In genomic region chr6:147361582-147361981, GRCh38 we compare ENCODE assay signal across 2 cellular contexts.
TF ChIP-seq lines count a peak whose summit lies in the region.

No MANE protein-coding gene starts in this region.

TF ChIP-seq in HepG2, 621 proteins besides CTCF, POLR2A, EP300 and RAD21 (continued from another document):
- TF ChIP-seq ZNF280D (CRISPR knock-in tag; IDR thresholded peaks at IDR 0.05), result no peak
- peak; percentile 91 to 95 for TF ChIP-seq MAFK (conservative IDR thresholded peaks at IDR 0.05 in 1 of 2, IDR thresholded peaks at IDR 0.05 in 1 of 2; ENCODE audit: low read length in 2 of 2)
- no peak for TF ChIP-seq BHLHE40 (IDR thresholded peaks at IDR 0.05; ENCODE audit: low read length)
- TF ChIP-seq MAFF (IDR thresholded peaks at IDR 0.05; ENCODE audit: low read depth, low read length), result peak; percentile 90

TF ChIP-seq in K562, 482 proteins besides CTCF, POLR2A, EP300 and RAD21 (continued from another document):
- TF ChIP-seq, protein P1, sequence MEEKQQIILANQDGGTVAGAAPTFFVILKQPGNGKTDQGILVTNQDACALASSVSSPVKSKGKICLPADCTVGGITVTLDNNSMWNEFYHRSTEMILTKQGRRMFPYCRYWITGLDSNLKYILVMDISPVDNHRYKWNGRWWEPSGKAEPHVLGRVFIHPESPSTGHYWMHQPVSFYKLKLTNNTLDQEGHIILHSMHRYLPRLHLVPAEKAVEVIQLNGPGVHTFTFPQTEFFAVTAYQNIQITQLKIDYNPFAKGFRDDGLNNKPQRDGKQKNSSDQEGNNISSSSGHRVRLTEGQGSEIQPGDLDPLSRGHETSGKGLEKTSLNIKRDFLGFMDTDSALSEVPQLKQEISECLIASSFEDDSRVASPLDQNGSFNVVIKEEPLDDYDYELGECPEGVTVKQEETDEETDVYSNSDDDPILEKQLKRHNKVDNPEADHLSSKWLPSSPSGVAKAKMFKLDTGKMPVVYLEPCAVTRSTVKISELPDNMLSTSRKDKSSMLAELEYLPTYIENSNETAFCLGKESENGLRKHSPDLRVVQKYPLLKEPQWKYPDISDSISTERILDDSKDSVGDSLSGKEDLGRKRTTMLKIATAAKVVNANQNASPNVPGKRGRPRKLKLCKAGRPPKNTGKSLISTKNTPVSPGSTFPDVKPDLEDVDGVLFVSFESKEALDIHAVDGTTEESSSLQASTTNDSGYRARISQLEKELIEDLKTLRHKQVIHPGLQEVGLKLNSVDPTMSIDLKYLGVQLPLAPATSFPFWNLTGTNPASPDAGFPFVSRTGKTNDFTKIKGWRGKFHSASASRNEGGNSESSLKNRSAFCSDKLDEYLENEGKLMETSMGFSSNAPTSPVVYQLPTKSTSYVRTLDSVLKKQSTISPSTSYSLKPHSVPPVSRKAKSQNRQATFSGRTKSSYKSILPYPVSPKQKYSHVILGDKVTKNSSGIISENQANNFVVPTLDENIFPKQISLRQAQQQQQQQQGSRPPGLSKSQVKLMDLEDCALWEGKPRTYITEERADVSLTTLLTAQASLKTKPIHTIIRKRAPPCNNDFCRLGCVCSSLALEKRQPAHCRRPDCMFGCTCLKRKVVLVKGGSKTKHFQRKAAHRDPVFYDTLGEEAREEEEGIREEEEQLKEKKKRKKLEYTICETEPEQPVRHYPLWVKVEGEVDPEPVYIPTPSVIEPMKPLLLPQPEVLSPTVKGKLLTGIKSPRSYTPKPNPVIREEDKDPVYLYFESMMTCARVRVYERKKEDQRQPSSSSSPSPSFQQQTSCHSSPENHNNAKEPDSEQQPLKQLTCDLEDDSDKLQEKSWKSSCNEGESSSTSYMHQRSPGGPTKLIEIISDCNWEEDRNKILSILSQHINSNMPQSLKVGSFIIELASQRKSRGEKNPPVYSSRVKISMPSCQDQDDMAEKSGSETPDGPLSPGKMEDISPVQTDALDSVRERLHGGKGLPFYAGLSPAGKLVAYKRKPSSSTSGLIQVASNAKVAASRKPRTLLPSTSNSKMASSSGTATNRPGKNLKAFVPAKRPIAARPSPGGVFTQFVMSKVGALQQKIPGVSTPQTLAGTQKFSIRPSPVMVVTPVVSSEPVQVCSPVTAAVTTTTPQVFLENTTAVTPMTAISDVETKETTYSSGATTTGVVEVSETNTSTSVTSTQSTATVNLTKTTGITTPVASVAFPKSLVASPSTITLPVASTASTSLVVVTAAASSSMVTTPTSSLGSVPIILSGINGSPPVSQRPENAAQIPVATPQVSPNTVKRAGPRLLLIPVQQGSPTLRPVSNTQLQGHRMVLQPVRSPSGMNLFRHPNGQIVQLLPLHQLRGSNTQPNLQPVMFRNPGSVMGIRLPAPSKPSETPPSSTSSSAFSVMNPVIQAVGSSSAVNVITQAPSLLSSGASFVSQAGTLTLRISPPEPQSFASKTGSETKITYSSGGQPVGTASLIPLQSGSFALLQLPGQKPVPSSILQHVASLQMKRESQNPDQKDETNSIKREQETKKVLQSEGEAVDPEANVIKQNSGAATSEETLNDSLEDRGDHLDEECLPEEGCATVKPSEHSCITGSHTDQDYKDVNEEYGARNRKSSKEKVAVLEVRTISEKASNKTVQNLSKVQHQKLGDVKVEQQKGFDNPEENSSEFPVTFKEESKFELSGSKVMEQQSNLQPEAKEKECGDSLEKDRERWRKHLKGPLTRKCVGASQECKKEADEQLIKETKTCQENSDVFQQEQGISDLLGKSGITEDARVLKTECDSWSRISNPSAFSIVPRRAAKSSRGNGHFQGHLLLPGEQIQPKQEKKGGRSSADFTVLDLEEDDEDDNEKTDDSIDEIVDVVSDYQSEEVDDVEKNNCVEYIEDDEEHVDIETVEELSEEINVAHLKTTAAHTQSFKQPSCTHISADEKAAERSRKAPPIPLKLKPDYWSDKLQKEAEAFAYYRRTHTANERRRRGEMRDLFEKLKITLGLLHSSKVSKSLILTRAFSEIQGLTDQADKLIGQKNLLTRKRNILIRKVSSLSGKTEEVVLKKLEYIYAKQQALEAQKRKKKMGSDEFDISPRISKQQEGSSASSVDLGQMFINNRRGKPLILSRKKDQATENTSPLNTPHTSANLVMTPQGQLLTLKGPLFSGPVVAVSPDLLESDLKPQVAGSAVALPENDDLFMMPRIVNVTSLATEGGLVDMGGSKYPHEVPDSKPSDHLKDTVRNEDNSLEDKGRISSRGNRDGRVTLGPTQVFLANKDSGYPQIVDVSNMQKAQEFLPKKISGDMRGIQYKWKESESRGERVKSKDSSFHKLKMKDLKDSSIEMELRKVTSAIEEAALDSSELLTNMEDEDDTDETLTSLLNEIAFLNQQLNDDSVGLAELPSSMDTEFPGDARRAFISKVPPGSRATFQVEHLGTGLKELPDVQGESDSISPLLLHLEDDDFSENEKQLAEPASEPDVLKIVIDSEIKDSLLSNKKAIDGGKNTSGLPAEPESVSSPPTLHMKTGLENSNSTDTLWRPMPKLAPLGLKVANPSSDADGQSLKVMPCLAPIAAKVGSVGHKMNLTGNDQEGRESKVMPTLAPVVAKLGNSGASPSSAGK (IDR thresholded peaks at IDR 0.05), result 0 out of 2 replicates have a peak, but pooled peaks have one; percentile 9
- TF ChIP-seq CREBBP (IDR thresholded peaks at IDR 0.05; ENCODE audit: low read depth, low read length) (no peak), SNIP1 (IDR thresholded peaks at IDR 0.05; ENCODE audit: low read depth) (no peak), ZBTB1 (CRISPR knock-in tag; IDR thresholded peaks at IDR 0.05; ENCODE audit: borderline replicate concordance, low read depth) (no peak), HDGF (IDR thresholded peaks at IDR 0.05) (no peak), HEY1 (CRISPR knock-in tag; IDR thresholded peaks at IDR 0.05; ENCODE audit: borderline replicate concordance) (no peak), MTA2 (IDR thresholded peaks at IDR 0.05; ENCODE audit: low read depth) (no peak), GATAD2A (IDR thresholded peaks at IDR 0.05) (no peak), ZNF57 (CRISPR knock-in tag; IDR thresholded peaks at IDR 0.05) (no peak), C11orf30 (IDR thresholded peaks at IDR 0.05; ENCODE audit: low read depth) (peak; percentile 65), FOXM1 (IDR thresholded peaks at IDR 0.05; ENCODE audit: low read depth) (no peak), FOXM1 (CRISPR knock-in tag; IDR thresholded peaks at IDR 0.05; ENCODE audit: low read depth) (no peak), PCBP1 (IDR thresholded peaks at IDR 0.05; ENCODE audit: low read depth, low read length, poor library complexity, severe bottlenecking) (no peak), MAFG (tag; conservative IDR thresholded peaks at IDR 0.05) (peak; percentile 39; the same call in 1 of the 2 replicates), MAFF (IDR thresholded peaks at IDR 0.05; ENCODE audit: low read length) (peak; percentile 71), ZBTB17 (CRISPR knock-in tag; IDR thresholded peaks at IDR 0.05) (no peak), BHLHE40 (IDR thresholded peaks at IDR 0.05; ENCODE audit: low read length) (no peak), RBM25 (IDR thresholded peaks at IDR 0.05; ENCODE audit: low read depth, low read length, severe bottlenecking) (no peak), ZC3H11A (IDR thresholded peaks at IDR 0.05; ENCODE audit: low read depth, low read length) (no peak), CEBPB (tag; IDR thresholded peaks at IDR 0.05) (no peak), ZNF316 (IDR thresholded peaks at IDR 0.05) (peak; percentile 69), NFATC3 (IDR thresholded peaks at IDR 0.05) (no peak), MAFK (IDR thresholded peaks at IDR 0.05; ENCODE audit: low read length) (peak; percentile 75), YY1 (IDR thresholded peaks at IDR 0.05; ENCODE audit: borderline replicate concordance in 1 of 3, control insufficient read depth in 1 of 3, extremely low read depth in 1 of 3, insufficient read depth in 3 of 3, insufficient read length in 1 of 3, insufficient replicate concordance in 2 of 3, low read depth in 1 of 3, low read length in 2 of 3) (no peak), NBN (IDR thresholded peaks at IDR 0.05; ENCODE audit: low read depth) (no peak), TEAD1 (CRISPR knock-in tag; IDR thresholded peaks at IDR 0.05) (no peak), PYGO2 (tag; IDR thresholded peaks at IDR 0.05) (no peak), PTBP1 (IDR thresholded peaks at IDR 0.05; ENCODE audit: low read depth, low read length) (no peak), ZNF184 (CRISPR knock-in tag; IDR thresholded peaks at IDR 0.05) (no peak)
- TF ChIP-seq, protein P2, sequence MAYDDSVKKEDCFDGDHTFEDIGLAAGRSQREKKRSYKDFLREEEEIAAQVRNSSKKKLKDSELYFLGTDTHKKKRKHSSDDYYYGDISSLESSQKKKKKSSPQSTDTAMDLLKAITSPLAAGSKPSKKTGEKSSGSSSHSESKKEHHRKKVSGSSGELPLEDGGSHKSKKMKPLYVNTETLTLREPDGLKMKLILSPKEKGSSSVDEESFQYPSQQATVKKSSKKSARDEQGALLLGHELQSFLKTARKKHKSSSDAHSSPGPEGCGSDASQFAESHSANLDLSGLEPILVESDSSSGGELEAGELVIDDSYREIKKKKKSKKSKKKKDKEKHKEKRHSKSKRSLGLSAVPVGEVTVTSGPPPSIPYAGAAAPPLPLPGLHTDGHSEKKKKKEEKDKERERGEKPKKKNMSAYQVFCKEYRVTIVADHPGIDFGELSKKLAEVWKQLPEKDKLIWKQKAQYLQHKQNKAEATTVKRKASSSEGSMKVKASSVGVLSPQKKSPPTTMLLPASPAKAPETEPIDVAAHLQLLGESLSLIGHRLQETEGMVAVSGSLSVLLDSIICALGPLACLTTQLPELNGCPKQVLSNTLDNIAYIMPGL (CRISPR knock-in tag; IDR thresholded peaks at IDR 0.05), result no peak
- TF ChIP-seq, protein P3, sequence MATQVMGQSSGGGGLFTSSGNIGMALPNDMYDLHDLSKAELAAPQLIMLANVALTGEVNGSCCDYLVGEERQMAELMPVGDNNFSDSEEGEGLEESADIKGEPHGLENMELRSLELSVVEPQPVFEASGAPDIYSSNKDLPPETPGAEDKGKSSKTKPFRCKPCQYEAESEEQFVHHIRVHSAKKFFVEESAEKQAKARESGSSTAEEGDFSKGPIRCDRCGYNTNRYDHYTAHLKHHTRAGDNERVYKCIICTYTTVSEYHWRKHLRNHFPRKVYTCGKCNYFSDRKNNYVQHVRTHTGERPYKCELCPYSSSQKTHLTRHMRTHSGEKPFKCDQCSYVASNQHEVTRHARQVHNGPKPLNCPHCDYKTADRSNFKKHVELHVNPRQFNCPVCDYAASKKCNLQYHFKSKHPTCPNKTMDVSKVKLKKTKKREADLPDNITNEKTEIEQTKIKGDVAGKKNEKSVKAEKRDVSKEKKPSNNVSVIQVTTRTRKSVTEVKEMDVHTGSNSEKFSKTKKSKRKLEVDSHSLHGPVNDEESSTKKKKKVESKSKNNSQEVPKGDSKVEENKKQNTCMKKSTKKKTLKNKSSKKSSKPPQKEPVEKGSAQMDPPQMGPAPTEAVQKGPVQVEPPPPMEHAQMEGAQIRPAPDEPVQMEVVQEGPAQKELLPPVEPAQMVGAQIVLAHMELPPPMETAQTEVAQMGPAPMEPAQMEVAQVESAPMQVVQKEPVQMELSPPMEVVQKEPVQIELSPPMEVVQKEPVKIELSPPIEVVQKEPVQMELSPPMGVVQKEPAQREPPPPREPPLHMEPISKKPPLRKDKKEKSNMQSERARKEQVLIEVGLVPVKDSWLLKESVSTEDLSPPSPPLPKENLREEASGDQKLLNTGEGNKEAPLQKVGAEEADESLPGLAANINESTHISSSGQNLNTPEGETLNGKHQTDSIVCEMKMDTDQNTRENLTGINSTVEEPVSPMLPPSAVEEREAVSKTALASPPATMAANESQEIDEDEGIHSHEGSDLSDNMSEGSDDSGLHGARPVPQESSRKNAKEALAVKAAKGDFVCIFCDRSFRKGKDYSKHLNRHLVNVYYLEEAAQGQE (CRISPR knock-in tag; IDR thresholded peaks at IDR 0.05; ENCODE audit: low read depth), result no peak
- TF ChIP-seq, protein P4, sequence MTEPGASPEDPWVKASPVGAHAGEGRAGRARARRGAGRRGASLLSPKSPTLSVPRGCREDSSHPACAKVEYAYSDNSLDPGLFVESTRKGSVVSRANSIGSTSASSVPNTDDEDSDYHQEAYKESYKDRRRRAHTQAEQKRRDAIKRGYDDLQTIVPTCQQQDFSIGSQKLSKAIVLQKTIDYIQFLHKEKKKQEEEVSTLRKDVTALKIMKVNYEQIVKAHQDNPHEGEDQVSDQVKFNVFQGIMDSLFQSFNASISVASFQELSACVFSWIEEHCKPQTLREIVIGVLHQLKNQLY (CRISPR knock-in tag; conservative IDR thresholded peaks at IDR 0.05), result no peak
- TF ChIP-seq, protein P5, sequence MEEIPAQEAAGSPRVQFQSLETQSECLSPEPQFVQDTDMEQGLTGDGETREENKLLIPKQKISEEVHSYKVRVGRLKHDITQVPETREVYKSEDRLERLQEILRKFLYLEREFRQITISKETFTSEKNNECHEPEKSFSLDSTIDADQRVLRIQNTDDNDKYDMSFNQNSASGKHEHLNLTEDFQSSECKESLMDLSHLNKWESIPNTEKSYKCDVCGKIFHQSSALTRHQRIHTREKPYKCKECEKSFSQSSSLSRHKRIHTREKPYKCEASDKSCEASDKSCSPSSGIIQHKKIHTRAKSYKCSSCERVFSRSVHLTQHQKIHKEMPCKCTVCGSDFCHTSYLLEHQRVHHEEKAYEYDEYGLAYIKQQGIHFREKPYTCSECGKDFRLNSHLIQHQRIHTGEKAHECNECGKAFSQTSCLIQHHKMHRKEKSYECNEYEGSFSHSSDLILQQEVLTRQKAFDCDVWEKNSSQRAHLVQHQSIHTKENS (CRISPR knock-in tag; IDR thresholded peaks at IDR 0.05), result no peak
- TF ChIP-seq, protein P6, sequence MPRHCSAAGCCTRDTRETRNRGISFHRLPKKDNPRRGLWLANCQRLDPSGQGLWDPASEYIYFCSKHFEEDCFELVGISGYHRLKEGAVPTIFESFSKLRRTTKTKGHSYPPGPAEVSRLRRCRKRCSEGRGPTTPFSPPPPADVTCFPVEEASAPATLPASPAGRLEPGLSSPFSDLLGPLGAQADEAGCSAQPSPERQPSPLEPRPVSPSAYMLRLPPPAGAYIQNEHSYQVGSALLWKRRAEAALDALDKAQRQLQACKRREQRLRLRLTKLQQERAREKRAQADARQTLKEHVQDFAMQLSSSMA (CRISPR knock-in tag; IDR thresholded peaks at IDR 0.05), result no peak
